ENCODE assay signal across 1 cellular context in the genomic region with DNA sequence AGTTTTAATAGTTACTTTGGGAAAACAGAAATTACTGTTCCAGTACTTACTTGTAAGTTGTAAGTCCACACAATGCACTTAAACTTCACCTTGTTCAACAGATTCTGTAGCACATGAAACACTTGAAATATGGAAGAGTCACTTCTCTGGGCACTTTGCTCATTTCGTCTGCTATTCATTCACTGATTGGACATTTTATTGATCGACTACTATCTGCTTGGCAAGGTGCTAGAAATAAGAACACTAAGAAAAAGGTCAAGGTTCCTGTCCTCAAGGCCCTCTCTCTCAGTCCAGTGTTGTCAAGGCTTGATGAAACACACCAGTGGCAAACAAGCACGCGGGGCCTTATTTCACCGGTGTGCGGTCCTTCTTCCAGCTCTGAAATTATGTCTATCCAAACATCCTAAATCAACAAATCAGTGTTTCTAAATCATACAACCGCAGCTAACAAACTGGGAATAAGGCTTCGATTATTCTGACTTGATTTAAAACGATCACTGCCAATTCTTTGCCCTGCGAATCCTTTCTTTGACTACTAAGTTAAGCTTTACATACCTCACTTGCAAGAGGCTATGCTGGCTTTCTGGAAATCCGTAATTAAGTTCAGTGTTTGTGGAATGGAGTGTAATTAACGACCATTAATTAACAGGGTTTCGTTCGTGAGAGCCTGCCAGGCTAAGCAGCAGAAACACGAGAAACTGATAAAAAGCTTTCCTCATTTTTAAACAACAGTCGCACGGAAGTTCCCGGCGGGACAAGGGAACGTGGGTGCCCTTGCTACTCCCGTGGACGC.
TF ChIP-seq lines count a peak whose summit lies in the region.

No MANE protein-coding gene starts in this region.

TF ChIP-seq in HepG2, 621 proteins besides CTCF, POLR2A, EP300 and RAD21 (continued from another document and continues in another):
- TF ChIP-seq AHDC1 (CRISPR knock-in tag; IDR thresholded peaks at IDR 0.05; ENCODE audit: borderline replicate concordance) (no peak), SMYD3 (CRISPR knock-in tag; IDR thresholded peaks at IDR 0.05) (peak; percentile 67; the same call in 1 of the 2 replicates), CHD4 (IDR thresholded peaks at IDR 0.05; ENCODE audit: borderline replicate concordance, low read length) (no peak), SNAPC4 (CRISPR knock-in tag; IDR thresholded peaks at IDR 0.05) (peak; percentile 70; the same call in 1 of the 2 replicates), HNF1A (IDR thresholded peaks at IDR 0.05; ENCODE audit: low read depth) (no peak), HNF1A (CRISPR knock-in tag; IDR thresholded peaks at IDR 0.05; ENCODE audit: borderline replicate concordance) (no peak), RFXAP (CRISPR knock-in tag; IDR thresholded peaks at IDR 0.05; ENCODE audit: borderline replicate concordance) (peak; percentile 20), CENPT (CRISPR knock-in tag; IDR thresholded peaks at IDR 0.05; ENCODE audit: low read depth) (no peak), SIX4 (CRISPR knock-in tag; IDR thresholded peaks at IDR 0.05) (no peak; the same call in 1 of the 2 replicates), ZNF460 (CRISPR knock-in tag; IDR thresholded peaks at IDR 0.05; ENCODE audit: borderline replicate concordance) (no peak), FOXM1 (CRISPR knock-in tag; IDR thresholded peaks at IDR 0.05) (no peak), JDP2 (CRISPR knock-in tag; IDR thresholded peaks at IDR 0.05; ENCODE audit: borderline replicate concordance) (no peak), GZF1 (CRISPR knock-in tag; IDR thresholded peaks at IDR 0.05) (no peak), ETV5 (CRISPR knock-in tag; IDR thresholded peaks at IDR 0.05; ENCODE audit: borderline replicate concordance) (no peak), SRF (IDR thresholded peaks at IDR 0.05; ENCODE audit: low read depth, low read length) (no peak), ZNF431 (CRISPR knock-in tag; IDR thresholded peaks at IDR 0.05; ENCODE audit: borderline replicate concordance, low read depth) (no peak), ZNF564 (CRISPR knock-in tag; IDR thresholded peaks at IDR 0.05) (no peak), MXD4 (CRISPR knock-in tag; IDR thresholded peaks at IDR 0.05) (no peak), ZNF343 (CRISPR knock-in tag; IDR thresholded peaks at IDR 0.05) (no peak), ZNF546 (CRISPR knock-in tag; conservative IDR thresholded peaks at IDR 0.05) (no peak), ARHGAP35 (CRISPR knock-in tag; IDR thresholded peaks at IDR 0.05; ENCODE audit: borderline replicate concordance) (no peak), KAT2B (IDR thresholded peaks at IDR 0.05; ENCODE audit: borderline replicate concordance, low read depth, low read length) (no peak), ZMAT3 (CRISPR knock-in tag; conservative IDR thresholded peaks at IDR 0.05) (no peak), ZNF749 (CRISPR knock-in tag; IDR thresholded peaks at IDR 0.05; ENCODE audit: borderline replicate concordance) (no peak), ZNF724P (CRISPR knock-in tag; IDR thresholded peaks at IDR 0.05; ENCODE audit: borderline replicate concordance) (no peak), MTF1 (CRISPR knock-in tag; IDR thresholded peaks at IDR 0.05) (no peak), SALL1 (CRISPR knock-in tag; IDR thresholded peaks at IDR 0.05) (no peak), POGZ (CRISPR knock-in tag; IDR thresholded peaks at IDR 0.05) (no peak), ZKSCAN5 (CRISPR knock-in tag; IDR thresholded peaks at IDR 0.05) (no peak), SKI (IDR thresholded peaks at IDR 0.05; ENCODE audit: partially characterized antibody) (no peak), ZNF484 (CRISPR knock-in tag; IDR thresholded peaks at IDR 0.05; ENCODE audit: borderline replicate concordance, low read depth) (no peak), REXO4 (CRISPR knock-in tag; IDR thresholded peaks at IDR 0.05; ENCODE audit: borderline replicate concordance) (no peak), ZNF121 (CRISPR knock-in tag; IDR thresholded peaks at IDR 0.05) (no peak)
- TF ChIP-seq, protein P1, sequence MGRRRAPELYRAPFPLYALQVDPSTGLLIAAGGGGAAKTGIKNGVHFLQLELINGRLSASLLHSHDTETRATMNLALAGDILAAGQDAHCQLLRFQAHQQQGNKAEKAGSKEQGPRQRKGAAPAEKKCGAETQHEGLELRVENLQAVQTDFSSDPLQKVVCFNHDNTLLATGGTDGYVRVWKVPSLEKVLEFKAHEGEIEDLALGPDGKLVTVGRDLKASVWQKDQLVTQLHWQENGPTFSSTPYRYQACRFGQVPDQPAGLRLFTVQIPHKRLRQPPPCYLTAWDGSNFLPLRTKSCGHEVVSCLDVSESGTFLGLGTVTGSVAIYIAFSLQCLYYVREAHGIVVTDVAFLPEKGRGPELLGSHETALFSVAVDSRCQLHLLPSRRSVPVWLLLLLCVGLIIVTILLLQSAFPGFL (CRISPR knock-in tag; IDR thresholded peaks at IDR 0.05): no peak
- TF ChIP-seq, protein P2, sequence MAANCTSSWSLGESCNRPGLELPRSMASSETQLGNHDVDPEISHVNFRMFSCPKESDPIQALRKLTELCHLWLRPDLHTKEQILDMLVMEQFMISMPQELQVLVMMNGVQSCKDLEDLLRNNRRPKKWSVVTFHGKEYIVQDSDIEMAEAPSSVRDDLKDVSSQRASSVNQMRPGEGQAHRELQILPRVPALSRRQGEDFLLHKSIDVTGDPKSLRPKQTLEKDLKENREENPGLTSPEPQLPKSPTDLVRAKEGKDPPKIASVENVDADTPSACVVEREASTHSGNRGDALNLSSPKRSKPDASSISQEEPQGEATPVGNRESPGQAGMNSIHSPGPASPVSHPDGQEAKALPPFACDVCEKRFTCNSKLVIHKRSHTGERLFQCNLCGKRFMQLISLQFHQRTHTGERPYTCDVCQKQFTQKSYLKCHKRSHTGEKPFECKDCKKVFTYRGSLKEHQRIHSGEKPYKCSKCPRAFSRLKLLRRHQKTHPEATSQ (CRISPR knock-in tag; IDR thresholded peaks at IDR 0.05; ENCODE audit: borderline replicate concordance): no peak
- TF ChIP-seq, protein P3, sequence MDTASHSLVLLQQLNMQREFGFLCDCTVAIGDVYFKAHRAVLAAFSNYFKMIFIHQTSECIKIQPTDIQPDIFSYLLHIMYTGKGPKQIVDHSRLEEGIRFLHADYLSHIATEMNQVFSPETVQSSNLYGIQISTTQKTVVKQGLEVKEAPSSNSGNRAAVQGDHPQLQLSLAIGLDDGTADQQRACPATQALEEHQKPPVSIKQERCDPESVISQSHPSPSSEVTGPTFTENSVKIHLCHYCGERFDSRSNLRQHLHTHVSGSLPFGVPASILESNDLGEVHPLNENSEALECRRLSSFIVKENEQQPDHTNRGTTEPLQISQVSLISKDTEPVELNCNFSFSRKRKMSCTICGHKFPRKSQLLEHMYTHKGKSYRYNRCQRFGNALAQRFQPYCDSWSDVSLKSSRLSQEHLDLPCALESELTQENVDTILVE (CRISPR knock-in tag; IDR thresholded peaks at IDR 0.05): no peak
